13 cellular contexts compared by ENCODE assay signal in the genomic region with DNA sequence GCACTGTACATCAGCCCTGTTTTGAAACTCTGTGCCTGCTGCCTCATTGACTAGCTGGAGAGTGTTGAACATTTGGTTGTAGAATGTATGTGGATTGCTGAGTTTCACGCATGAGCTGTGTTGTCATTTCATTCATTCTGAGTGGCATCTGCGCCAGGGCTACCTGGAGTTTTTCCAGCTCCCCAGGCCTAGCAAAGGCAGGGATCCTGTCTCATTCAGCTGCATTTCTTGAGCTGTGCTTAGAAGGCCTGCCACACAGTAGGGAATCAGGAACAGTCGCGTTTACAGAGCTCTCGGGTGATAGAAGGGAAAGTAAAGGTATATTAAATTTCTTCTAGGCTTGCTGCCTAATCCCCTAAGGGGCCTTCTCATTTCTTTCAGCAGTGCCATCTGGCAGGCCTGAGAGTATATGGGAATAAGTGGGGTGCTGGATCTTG.
DNase-seq lines count a peak whose midpoint lies in the region; ATAC-seq and TF ChIP-seq lines count a peak whose summit lies in the region.
"Had no signal": no experiment of that assay in that cellular context is flagged by ENCODE, and none has a peak within 500 bp of the region (broad histone marks: within the 10 kb centered on the region; RNA-seq: fewer than 3 reads in every experiment).

No MANE protein-coding gene starts in this region.

- no peaks in the 10 kb centered on the region for H3K9me2 ChIP-seq in OCI-LY1 (ENCODE audit: low read depth, low read length)
- H3K9me2 ChIP-seq: SK-N-SH had no signal

- peaks cover 3% of the 10 kb centered on the region; the same call in 1 of the 2 replicates for H3F3A ChIP-seq in OCI-LY1 (ENCODE audit: insufficient read depth, low read length)

- H3K9ac ChIP-seq in OCI-LY1 (ENCODE audit: low read length), result peak overlapping the region; percentile 69
- H3K9ac ChIP-seq: SK-N-SH had no signal

- no peaks in the 10 kb centered on the region for H3K9me3 ChIP-seq in OCI-LY1 (ENCODE audit: low read length)
- H3K9me3 ChIP-seq: SK-N-SH, tibial nerve had no signal

- no peak for ATAC-seq in HG03095 (IDR thresholded peaks at IDR 0.05; ENCODE audit: unreplicated experiment)

- peaks cover 23% of the 10 kb centered on the region; the same call in 1 of the 2 replicates for H3K36me3 ChIP-seq in OCI-LY1 (ENCODE audit: insufficient read depth, low read length)
- H3K36me3 ChIP-seq: tibial nerve had no signal

- H3K4me1 ChIP-seq in OCI-LY1 (ENCODE audit: insufficient read depth, low read length, severe bottlenecking), result peaks cover 100% of the 10 kb centered on the region

- H3K79me2 ChIP-seq in OCI-LY1 (ENCODE audit: insufficient read depth, low read length), result peaks cover 68% of the 10 kb centered on the region

- peak overlapping the region; percentile 25; the same call in 1 of the 2 replicates for H3K27ac ChIP-seq in 22Rv1
- peak overlapping the region; percentile 100 for H3K27ac ChIP-seq in OCI-LY1 (ENCODE audit: low read depth, low read length, poor library complexity, severe bottlenecking)

- no peak for TF ChIP-seq POLR2A in erythroblast (IDR thresholded peaks at IDR 0.05; ENCODE audit: low read length)

- H3K4me2 ChIP-seq in OCI-LY1 (ENCODE audit: low read length), result peak overlapping the region; percentile 76
- H3K4me2 ChIP-seq: SK-N-SH had no signal

- TF ChIP-seq CTCF in 22Rv1 (IDR thresholded peaks at IDR 0.05) (no peak), OCI-LY1 (IDR thresholded peaks at IDR 0.05; ENCODE audit: low read length) (no peak)

- DNase-seq in NCI-H1092 treated with DMSO at 0.1 percent for 48 hours (lab: John Stamatoyannopoulos, UW), result peak; percentile 76
- DNase-seq in kidney tubule cell (ENCODE audit: low spot score), result peak; percentile 40
- DNase-seq in erythroblast (lab: John Stamatoyannopoulos, UW), result no peak
- DNase-seq in GDM1 (lab: John Stamatoyannopoulos, UW), result no peak
- DNase-seq in activated CD4-positive, alpha-beta T cell treated with anti-CD3 and anti-CD28 coated beads for 1 hour, result no peak
- DNase-seq: activated naive CD8-positive, alpha-beta T cell treated with anti-CD3 and anti-CD28 coated beads, Interleukin-2, amount 10 ng/mL, durations not matched to agents 7 days and 5 days; GOT3; IMR-90; SK-N-SH had no signal

- no peak overlapping the region for H2AFZ ChIP-seq in OCI-LY1 (ENCODE audit: low read length)

- no peaks in the 10 kb centered on the region for H4K20me1 ChIP-seq in OCI-LY1 (ENCODE audit: insufficient read depth, low read length)

- peak overlapping the region; percentile 49 for H3K4me3 ChIP-seq in OCI-LY1 (ENCODE audit: low read depth, low read length, poor library complexity, severe bottlenecking)
- H3K4me3 ChIP-seq: tibial nerve had no signal

- H3K27me3 ChIP-seq in OCI-LY1 (ENCODE audit: insufficient read depth, low read length), result no peaks in the 10 kb centered on the region
- H3K27me3 ChIP-seq: tibial nerve had no signal

Comparison
In these comparisons a context has a peak if more than half of its experiments do, and no peak if none do; other contexts are left out.
1. DNase-seq: peak in NCI-H1092 treated with DMSO at 0.1 percent for 48 hours (single experiment) and kidney tubule cell (single experiment); none in erythroblast (0 of 2), GDM1 (single experiment) and activated CD4-positive, alpha-beta T cell treated with anti-CD3 and anti-CD28 coated beads for 1 hour (single experiment).